7 cellular contexts compared by ENCODE assay signal in genomic region chr5:34915856-34916192, GRCh38. TPM values are rescaled to one million over a fixed set of nuclear protein-coding genes. Genes with fewer than 3 reads are reported as not detected.
A peak's percentile ranks its signal among the peaks of the same experiment; 100 is the strongest.
DNase-seq lines count a peak whose midpoint lies in the region; ATAC-seq and TF ChIP-seq lines count a peak whose summit lies in the region.

No MANE protein-coding gene starts in this region.

- peak overlapping the region; percentile 99 for H3K9ac ChIP-seq in iPS-18a (ENCODE audit: low read length)

- H3K9me3 ChIP-seq in RWPE2 (ENCODE audit: severe bottlenecking) (no peaks in the 10 kb centered on the region), iPS-18a (ENCODE audit: control insufficient read depth, low read depth, low read length) (no peaks in the 10 kb centered on the region), thymus (ENCODE audit: control insufficient read depth) (no peaks in the 10 kb centered on the region), T-helper 17 cell (ENCODE audit: control insufficient read depth, low read length, poor library complexity, severe bottlenecking) (no peaks in the 10 kb centered on the region)

- H3K36me3 Mint-ChIP-seq in T-helper 17 cell (ENCODE audit: low read depth): peaks cover 4% of the 10 kb centered on the region

- peak overlapping the region; percentile 67 for H3K27ac ChIP-seq in RWPE2 (ENCODE audit: poor library complexity, severe bottlenecking)
- peak overlapping the region; percentile 96 for H3K27ac ChIP-seq in iPS-18a (ENCODE audit: low read length)
- peak overlapping the region; percentile 87 for H3K27ac ChIP-seq in thymus (ENCODE audit: low read depth)

- no peak overlapping the region for H3K27ac Mint-ChIP-seq in T-helper 17 cell

- H3K36me3 ChIP-seq in RWPE2 (ENCODE audit: low read depth): peaks cover 75% of the 10 kb centered on the region
- peaks cover 37% of the 10 kb centered on the region for H3K36me3 ChIP-seq in iPS-18a (ENCODE audit: control insufficient read depth, low read depth, low read length)
- H3K36me3 ChIP-seq in thymus (ENCODE audit: control insufficient read depth, insufficient read depth): peaks cover 4% of the 10 kb centered on the region

- H3K4me1 ChIP-seq in RWPE2 (ENCODE audit: insufficient read depth, poor library complexity, severe bottlenecking): peaks cover 23% of the 10 kb centered on the region
- peaks cover 8% of the 10 kb centered on the region for H3K4me1 ChIP-seq in iPS-18a (ENCODE audit: control insufficient read depth, low read depth, low read length)
- peaks cover 14% of the 10 kb centered on the region for H3K4me1 ChIP-seq in thymus (ENCODE audit: control insufficient read depth, insufficient read depth, low read length)

- TF ChIP-seq CTCF in HFF-Myc (IDR thresholded peaks at IDR 0.05; ENCODE audit: low read depth, low read length, missing control alignments) (no peak), RWPE2 (IDR thresholded peaks at IDR 0.05; ENCODE audit: poor library complexity, severe bottlenecking) (no peak)

- H3K4me3 ChIP-seq in HFF-Myc (replicated peaks; ENCODE audit: low read depth, low read length): peak overlapping the region; percentile 96
- peak overlapping the region; percentile 58 for H3K4me3 ChIP-seq in RWPE2 (ENCODE audit: severe bottlenecking)
- peak overlapping the region; percentile 87 for H3K4me3 ChIP-seq in iPS-18a (ENCODE audit: low read length)
- peak overlapping the region; percentile 66 for H3K4me3 ChIP-seq in thymus (ENCODE audit: low read length)

- H3K4me1 Mint-ChIP-seq in T-helper 17 cell: peaks cover 33% of the 10 kb centered on the region

- no peaks in the 10 kb centered on the region for H3K27me3 ChIP-seq in RWPE2 (ENCODE audit: insufficient read depth, poor library complexity, severe bottlenecking)
- no peaks in the 10 kb centered on the region for H3K27me3 ChIP-seq in iPS-18a (ENCODE audit: control insufficient read depth, insufficient read depth, low read length)
- no peaks in the 10 kb centered on the region for H3K27me3 ChIP-seq in thymus (ENCODE audit: control insufficient read depth, insufficient read depth)

- under 1% methylated on average over 20 of the region's 20 CpGs for WGBS in thymus

- H3K4me3 Mint-ChIP-seq in T-helper 17 cell: no peak overlapping the region

- ATAC-seq in GM18867 (IDR thresholded peaks at IDR 0.05; ENCODE audit: unreplicated experiment) (peak; percentile 16), RWPE2 (ENCODE audit: low read depth) (no peak; the same call in 2 of the 3 replicates), T-helper 17 cell (no peak)

- DNase-seq in HFF-Myc (ENCODE audit: extremely low read depth, low read depth) (no peak), RWPE2 (ENCODE audit: low spot score) (no peak), SKM-1 treated with dmso at 0.1 percent for 144 hours (lab: John Stamatoyannopoulos, UW; ENCODE audit: unreplicated experiment) (no peak), T-helper 17 cell (no peak)

- H3K27me3 Mint-ChIP-seq in T-helper 17 cell: no peaks in the 10 kb centered on the region

RNA-seq across cellular contexts. Expression of gene BRIX1, which starts 0.3 kb away (rescaled TPM):
- polyA plus RNA-seq in thymus: 32.8 TPM
- total RNA-seq in T-helper 17 cell: 10 to 100 TPM; 20.6 to 24.4 TPM

RNA-seq across cellular contexts. Expression of gene RAD1, which starts 0.5 kb away (rescaled TPM):
- polyA plus RNA-seq in thymus: 15.8 TPM
- 10 to 100 TPM; 25.4 to 32.4 TPM for total RNA-seq in T-helper 17 cell

RNA-seq across cellular contexts. Expression of gene DNAJC21, which starts 13.5 kb away (rescaled TPM):
- 42.8 TPM for polyA plus RNA-seq in thymus
- total RNA-seq in T-helper 17 cell: 10 to 100 TPM; 54.0 to 54.3 TPM
